Comparison of ENCODE assay signal across 1 cellular context in genomic region chr20:5528719-5529256, GRCh38.
A peak's percentile ranks its signal among the peaks of the same experiment; 100 is the strongest.
TF ChIP-seq lines count a peak whose summit lies in the region.

No MANE protein-coding gene starts in this region.

TF ChIP-seq in HepG2, 621 proteins besides CTCF, POLR2A, EP300 and RAD21 (continued from another document):
- TF ChIP-seq ZNF850 (CRISPR knock-in tag; conservative IDR thresholded peaks at IDR 0.05) (no peak), ZNF160 (CRISPR knock-in tag; IDR thresholded peaks at IDR 0.05) (no peak), PATZ1 (CRISPR knock-in tag; IDR thresholded peaks at IDR 0.05) (0 out of 2 replicates have a peak, but pooled peaks have one; percentile 8), SOX5 (CRISPR knock-in tag; IDR thresholded peaks at IDR 0.05; ENCODE audit: borderline replicate concordance) (peak; percentile 37; the same call in 1 of the 2 replicates), ZBTB8A (CRISPR knock-in tag; IDR thresholded peaks at IDR 0.05; ENCODE audit: borderline replicate concordance, low read depth) (peak; percentile 63; the same call in 1 of the 2 replicates), TFDP1 (CRISPR knock-in tag; IDR thresholded peaks at IDR 0.05; ENCODE audit: borderline replicate concordance) (no peak), THYN1 (CRISPR knock-in tag; IDR thresholded peaks at IDR 0.05; ENCODE audit: borderline replicate concordance, low read depth) (no peak), HOXA5 (CRISPR knock-in tag; IDR thresholded peaks at IDR 0.05) (peak; percentile 96), ZNF792 (CRISPR knock-in tag; IDR thresholded peaks at IDR 0.05) (peak; percentile 30; the same call in 1 of the 2 replicates), FOXA1 (IDR thresholded peaks at IDR 0.05) (no peak), FOXA1 (CRISPR knock-in tag; IDR thresholded peaks at IDR 0.05) (peak; percentile 47; the same call in 1 of the 2 replicates), ZNF709 (CRISPR knock-in tag; IDR thresholded peaks at IDR 0.05) (no peak)
